ENCODE assay signal across 17 cellular contexts in the genomic region with DNA sequence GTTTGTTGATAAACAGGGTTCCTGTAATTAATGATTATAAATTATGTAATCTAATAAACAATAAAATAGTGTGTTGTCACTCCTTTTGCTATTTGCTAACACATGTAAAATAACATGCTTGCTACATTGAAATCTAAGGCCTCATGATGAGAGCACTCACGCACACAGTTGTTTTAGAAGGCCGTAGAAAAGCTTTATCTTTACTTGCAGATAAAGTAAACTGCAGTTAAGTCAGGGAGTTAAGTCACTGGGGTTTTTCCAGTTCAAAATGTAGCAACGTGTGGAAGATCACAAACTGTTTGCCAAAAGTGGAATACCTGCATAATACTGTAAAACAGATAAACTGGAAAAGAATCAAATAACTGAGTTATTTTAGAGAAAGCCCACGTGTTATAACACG.
DNase-seq lines count a peak whose midpoint lies in the region; ATAC-seq, FAIRE-seq and TF ChIP-seq lines count a peak whose summit lies in the region.
"Had no signal": no experiment of that assay in that cellular context is flagged by ENCODE, and none has a peak within 500 bp of the region (broad histone marks: within the 10 kb centered on the region; RNA-seq: fewer than 3 reads in every experiment).

No MANE protein-coding gene starts in this region.

- ATAC-seq in HG03432 (IDR thresholded peaks at IDR 0.05; ENCODE audit: unreplicated experiment), result no peak
- ATAC-seq: GM23338 had no signal

- FAIRE-seq in endothelial cell of umbilical vein (lab: Jason Lieb, UNC), result no peak
- FAIRE-seq: G401.6, GM12891 had no signal

- H3K27ac ChIP-seq in endothelial cell of umbilical vein (ENCODE audit: insufficient read depth, low read depth, low read length), result no peak overlapping the region

- BruUV-seq in endothelial cell of umbilical vein (replicated peaks; lab: Mats Ljungman, UMichigan), result no TSS peak

- no peak for TF ChIP-seq POLR2A in endothelial cell of umbilical vein (IDR thresholded peaks at IDR 0.05; ENCODE audit: low read depth, low read length)

- no peaks in the 10 kb centered on the region for H3K27me3 ChIP-seq in endothelial cell of umbilical vein (ENCODE audit: control insufficient read depth in 2 of 2, insufficient read depth in 2 of 2, low read length in 2 of 2)

- dilution Hi-C loops in endothelial cell of umbilical vein (cut with MboI; ENCODE audit: extremely low pct_ligation_motif_present, low sequenced_read_pairs), result no loop called here

- no peaks in the 10 kb centered on the region for H4K20me1 ChIP-seq in endothelial cell of umbilical vein (replicated peaks; ENCODE audit: control insufficient read depth, extremely low read depth, insufficient read depth, low read length)

- H3K36me3 ChIP-seq in endothelial cell of umbilical vein (ENCODE audit: control insufficient read depth in 2 of 2, extremely low read depth in 1 of 2, insufficient read depth in 2 of 2, low read length in 2 of 2), result no peaks in the 10 kb centered on the region

- DNase-seq in NCI-H748 (lab: John Stamatoyannopoulos, UW; ENCODE audit: unreplicated experiment) (peak; percentile 1), NCI-H748 treated with DMSO at 0.1 percent for 48 hours (lab: John Stamatoyannopoulos, UW) (no peak), OCI-M1 (lab: John Stamatoyannopoulos, UW) (peak; percentile 57), endothelial cell of umbilical vein (ENCODE audit: low read depth, low spot score) (peak; percentile 22), occipital lobe (lab: John Stamatoyannopoulos, UW) (no peak)
- no peak for DNase-seq in activated effector memory CD4-positive, alpha-beta T cell treated with Interleukin-2 at 50 U/mL for 16 hours
- DNase-seq: C1 segment of cervical spinal cord; Calu3; CD4-positive, alpha-beta T cell; DMS 273 treated with DMSO at 0.1 percent for 48 hours; DMS79 treated with DMSO at 0.1 percent for 48 hours; EL; H7 had no signal

- H3K9me3 ChIP-seq in endothelial cell of umbilical vein (replicated peaks; ENCODE audit: control insufficient read depth, insufficient read depth, low read length), result no peaks in the 10 kb centered on the region

- H3K9me1 ChIP-seq in endothelial cell of umbilical vein (replicated peaks; ENCODE audit: control insufficient read depth, extremely low read depth, insufficient read depth, low read length), result no peaks in the 10 kb centered on the region

- H2AFZ ChIP-seq in endothelial cell of umbilical vein (ENCODE audit: low read depth, low read length), result no peak overlapping the region
- H2AFZ ChIP-seq: GM23338 had no signal

- H3K4me3 ChIP-seq in endothelial cell of umbilical vein (replicated peaks in 1 of 3; ENCODE audit: insufficient read depth in 1 of 3, low read depth in 1 of 3, low read length in 3 of 3), result no peak overlapping the region
- H3K4me3 ChIP-seq: GM23338 had no signal

- peaks cover 13% of the 10 kb centered on the region for H3K4me1 ChIP-seq in endothelial cell of umbilical vein (ENCODE audit: control insufficient read depth, extremely low read depth, insufficient read depth, low read length)

- intact Hi-C loops in endothelial cell of umbilical vein (cut with micrococcal nuclease), result no loop called here

- CTCF ChIA-PET in endothelial cell of umbilical vein (lab: Charles Lee), result interaction anchor here (0.9 to 3.6 kb wide), 2 partner anchors 12 to 39 kb away, joined by 3 to 10 read pairs; no protein-coding TSS in a partner anchor

- H3K4me2 ChIP-seq in endothelial cell of umbilical vein (ENCODE audit: insufficient read depth, low read length), result no peak overlapping the region
- H3K4me2 ChIP-seq: GM23338 had no signal

- H3K79me2 ChIP-seq in endothelial cell of umbilical vein (ENCODE audit: control insufficient read depth, insufficient read depth, low read length), result no peaks in the 10 kb centered on the region

- no peak for TF ChIP-seq CTCF in endothelial cell of umbilical vein (IDR thresholded peaks at IDR 0.05; ENCODE audit: extremely low read depth in 1 of 2, insufficient read depth in 1 of 2, low read depth in 1 of 2, low read length in 2 of 2)

- H3K9ac ChIP-seq in endothelial cell of umbilical vein (replicated peaks; ENCODE audit: extremely low read depth, insufficient read depth, low read length), result no peak overlapping the region

- POLR2A ChIA-PET in endothelial cell of umbilical vein (lab: Charles Lee), result no interaction called here

TF ChIP-seq in endothelial cell of umbilical vein, 7 proteins besides CTCF, POLR2A, EP300 and RAD21:
- TF ChIP-seq POLR2AphosphoS5 (IDR thresholded peaks at IDR 0.05; ENCODE audit: insufficient read depth, low read depth, low read length) (no peak), EZH2 (IDR thresholded peaks at IDR 0.05; ENCODE audit: borderline replicate concordance, low read depth, low read length, severe bottlenecking) (no peak), JUN (IDR thresholded peaks at IDR 0.05; ENCODE audit: borderline replicate concordance, insufficient read depth, insufficient read length, low read depth) (no peak), GATA2 (IDR thresholded peaks at IDR 0.05; ENCODE audit: insufficient read depth, insufficient read length, low read depth, low read length) (no peak)
TF ChIP-seq in endothelial cell of umbilical vein: peak in this region for 0.

Comparison
In these comparisons a context has a peak if more than half of its experiments do, and no peak if none do; other contexts are left out.
1. DNase-seq: peak in NCI-H748 (single experiment), OCI-M1 (single experiment) and endothelial cell of umbilical vein (single experiment); none in NCI-H748 treated with DMSO at 0.1 percent for 48 hours (single experiment), activated effector memory CD4-positive, alpha-beta T cell treated with Interleukin-2 at 50 U/mL for 16 hours (single experiment) and occipital lobe (single experiment).